Comparison of ENCODE assay signal across 21 cellular contexts in the genomic region with DNA sequence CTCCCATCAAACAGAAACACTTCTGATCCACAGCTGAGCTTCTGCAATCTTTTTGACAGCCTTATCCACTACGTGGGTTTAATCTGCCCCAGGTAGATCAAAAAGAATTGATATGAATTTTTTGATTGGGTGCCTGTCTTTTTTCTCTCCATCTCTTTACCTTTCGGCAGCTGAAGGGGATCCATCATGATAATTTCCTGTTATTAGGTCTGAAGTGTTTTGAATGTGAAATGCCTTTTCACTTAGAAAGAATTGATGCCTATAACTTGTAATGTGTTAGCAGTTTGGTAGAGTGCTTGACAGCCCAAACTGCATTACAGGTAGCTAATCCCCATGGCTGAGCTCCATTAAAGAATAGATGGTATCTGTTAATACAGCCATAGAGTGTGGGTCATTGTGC.
"Had no signal": no experiment of that assay in that cellular context is flagged by ENCODE, and none has a peak within 500 bp of the region (broad histone marks: within the 10 kb centered on the region; RNA-seq: fewer than 3 reads in every experiment).

No MANE protein-coding gene starts in this region.

- ATAC-seq: effector memory CD8-positive, alpha-beta T cell; esophagus mucosa; gastrocnemius medialis; heart right ventricle; left cardiac atrium; left lung; left ventricle myocardium superior; lower lobe of right lung; mucosa of descending colon had no signal

- DNase-seq: colonic mucosa; cortex of kidney; effector CD8-positive, alpha-beta T cell; effector memory CD8-positive, alpha-beta T cell; endodermal cell; erythroblast; esophagus squamous epithelium; foreskin fibroblast; foreskin melanocyte; gastrocnemius medialis; glutamatergic neuron; heart right ventricle; hippocampal formation; left cardiac atrium; left lung; left ventricle myocardium superior; lower lobe of right lung; mesenchymal stem cell; mucosa of descending colon; naive B cell had no signal
